Comparison of ENCODE assay signal across 26 cellular contexts in the genomic region with DNA sequence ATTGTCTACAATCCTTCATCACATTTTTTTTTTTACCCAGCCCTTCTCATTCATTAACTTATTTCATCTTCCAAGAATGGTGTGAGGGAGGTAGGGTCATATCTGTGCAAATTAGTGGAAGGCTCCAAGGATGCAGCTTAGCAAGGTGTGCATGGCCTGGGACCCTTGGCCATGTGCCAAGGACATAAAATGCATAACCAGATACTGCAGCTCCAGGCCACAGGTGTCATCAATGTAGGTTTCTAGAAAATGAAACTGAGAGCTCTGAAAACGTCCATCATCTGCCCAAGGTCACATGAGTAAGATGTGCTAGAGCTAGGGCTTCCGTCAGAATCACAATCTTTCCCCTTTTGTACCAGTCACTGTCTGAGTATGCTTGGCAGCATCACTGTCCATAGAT. TPM values are rescaled to one million over a fixed set of nuclear protein-coding genes. Genes with fewer than 3 reads are reported as not detected.
DNase-seq lines count a peak whose midpoint lies in the region; ATAC-seq and TF ChIP-seq lines count a peak whose summit lies in the region.
"Had no signal": no experiment of that assay in that cellular context is flagged by ENCODE, and none has a peak within 500 bp of the region (broad histone marks: within the 10 kb centered on the region; RNA-seq: fewer than 3 reads in every experiment).

No MANE protein-coding gene starts in this region.

- H3K14ac ChIP-seq in neuronal stem cell (ENCODE audit: low read length) = no peak overlapping the region

- no peak overlapping the region for H2BK12ac ChIP-seq in neuronal stem cell (ENCODE audit: low read length)

- H3K79me1 ChIP-seq in neuronal stem cell (ENCODE audit: low read depth, low read length) = no peaks in the 10 kb centered on the region

- no peak overlapping the region for H3K4ac ChIP-seq in neuronal stem cell (ENCODE audit: low read length)

- H3K18ac ChIP-seq in neuronal stem cell (ENCODE audit: low read length) = no peak overlapping the region

- no peak overlapping the region for H3K23ac ChIP-seq in neuronal stem cell (ENCODE audit: low read depth, low read length, poor library complexity)

- H3K27me3 ChIP-seq in neuronal stem cell (ENCODE audit: control insufficient read depth in 3 of 3, insufficient read depth in 3 of 3, low read depth in 1 of 3, low read length in 3 of 3) (peaks cover 0 to 5% (median 0%) of the 10 kb centered on the region in 3 experiments), left ventricle myocardium inferior (ENCODE audit: low read depth) (peaks cover 29% of the 10 kb centered on the region)
- H3K27me3 ChIP-seq: brain microvascular endothelial cell, SJSA1, transverse colon had no signal

- H3K36me3 ChIP-seq in neuronal stem cell (replicated peaks in 1 of 2; ENCODE audit: control insufficient read depth in 2 of 2, insufficient read depth in 2 of 2, low read length in 2 of 2) (no peaks in the 10 kb centered on the region), left ventricle myocardium inferior (no peaks in the 10 kb centered on the region)
- H3K36me3 ChIP-seq: brain microvascular endothelial cell, heart right ventricle, SJSA1, transverse colon had no signal

- no peak overlapping the region for H2BK15ac ChIP-seq in neuronal stem cell (ENCODE audit: low read length)

- H3K4me2 ChIP-seq in neuronal stem cell (ENCODE audit: insufficient read depth, low read length, poor library complexity, severe bottlenecking) = no peak overlapping the region

- intact Hi-C loops in left ventricle myocardium inferior (cut with micrococcal nuclease) = no loop called here
- intact Hi-C loops in left cardiac atrium (cut with DNase I) = no loop called here

- no peak overlapping the region for H2AK5ac ChIP-seq in neuronal stem cell (ENCODE audit: low read depth, low read length)

- no peak overlapping the region for H3K27ac ChIP-seq in neuronal stem cell (replicated peaks; ENCODE audit: low read length)
- no peak overlapping the region for H3K27ac ChIP-seq in left ventricle myocardium inferior (replicated peaks)
- H3K27ac ChIP-seq: brain microvascular endothelial cell, GM23248, heart right ventricle, HL-60, SJSA1, transverse colon had no signal

- H3K9ac ChIP-seq in neuronal stem cell (ENCODE audit: low read depth, low read length, poor library complexity) = no peak overlapping the region
- H3K9ac ChIP-seq: GM23248 had no signal

- peak overlapping the region; percentile 5 for H4K8ac ChIP-seq in neuronal stem cell (ENCODE audit: low read depth, low read length)

- no peaks in the 10 kb centered on the region for H3K9me3 ChIP-seq in neuronal stem cell (replicated peaks in 1 of 2; ENCODE audit: control insufficient read depth in 2 of 2, insufficient read depth in 1 of 2, low read depth in 1 of 2, low read length in 2 of 2)
- H3K9me3 ChIP-seq in left ventricle myocardium inferior (replicated peaks) = no peaks in the 10 kb centered on the region
- H3K9me3 ChIP-seq: heart right ventricle, SJSA1, transverse colon had no signal

- no peak overlapping the region for H2BK120ac ChIP-seq in neuronal stem cell (ENCODE audit: low read depth, low read length)

- H2BK5ac ChIP-seq in neuronal stem cell (ENCODE audit: low read length) = no peak overlapping the region

- H3K4me3 ChIP-seq in neuronal stem cell (ENCODE audit: low read length in 2 of 2) (no peak overlapping the region), left ventricle myocardium inferior (no peak overlapping the region)
- H3K4me3 ChIP-seq: GM23248, heart right ventricle, SJSA1, transverse colon had no signal

- no peak overlapping the region for H4K91ac ChIP-seq in neuronal stem cell (ENCODE audit: low read depth, low read length, poor library complexity)

- ATAC-seq in GM19372 (IDR thresholded peaks at IDR 0.05; ENCODE audit: low read depth, unreplicated experiment) (peak; percentile 64), HG03439 (IDR thresholded peaks at IDR 0.05; ENCODE audit: unreplicated experiment) (peak; percentile 71), left cardiac atrium (no peak)
- ATAC-seq: activated CD8-positive, alpha-beta T cell treated with anti-CD3 and anti-CD28 coated beads, Interleukin-2, amount 10 ng/mL, durations not matched to agents 7 days and 5 days; heart right ventricle; left lobe of liver had no signal

- peak in 2 of 3 experiments; percentile 31 to 40 for DNase-seq in NCI-H1417 (lab: John Stamatoyannopoulos, UW)
- no peak for DNase-seq in NCI-H1417 treated with DMSO at 0.1 percent for 48 hours (lab: John Stamatoyannopoulos, UW)
- no peak for DNase-seq in neuronal stem cell (ENCODE audit: low spot score)
- no peak for DNase-seq in left ventricle myocardium inferior
- DNase-seq in left cardiac atrium = no peak
- no peak for DNase-seq in activated effector memory CD4-positive, alpha-beta T cell treated with anti-CD3 and anti-CD28 coated beads, Interleukin-2, amount 50 U/mL, for 16 hours
- DNase-seq: 8988T; activated CD8-positive, alpha-beta T cell treated with anti-CD3 and anti-CD28 coated beads, Interleukin-2, amount 10 ng/mL, durations not matched to agents 7 days and 5 days; activated T-cell treated with anti-CD3 and anti-CD28 coated beads, Interleukin-2, amount 50 U/mL, for 1 hour; brain microvascular endothelial cell; CD4-positive, alpha-beta T cell; GM23248; heart right ventricle; mesendoderm; NCI-H1048; nucleus accumbens; transverse colon had no signal

- H3K4me1 ChIP-seq in neuronal stem cell (ENCODE audit: control insufficient read depth in 2 of 2, insufficient read depth in 1 of 2, low read depth in 1 of 2, low read length in 2 of 2) (no peaks in the 10 kb centered on the region), left ventricle myocardium inferior (no peaks in the 10 kb centered on the region)
- H3K4me1 ChIP-seq: heart right ventricle, SJSA1, transverse colon had no signal

- no peak for TF ChIP-seq CTCF in left ventricle myocardium inferior (IDR thresholded peaks at IDR 0.05; ENCODE audit: borderline replicate concordance)

- no peak overlapping the region for H2AFZ ChIP-seq in neuronal stem cell (ENCODE audit: low read length)
- H2AFZ ChIP-seq: GM23248 had no signal

- WGBS in neuronal stem cell (ENCODE audit: extremely low coverage in 2 of 2, insufficient read length in 2 of 2, insufficient replicate concordance in 1 of 2), 2 donors = no CpG with 5 or more reads among the region's 2 CpGs

RNA-seq across cellular contexts. Expression of a gene that starts 29.8 kb away (rescaled TPM):
- polyA plus RNA-seq in neuronal stem cell (2013, experiment 1 of 2) = 0.13 TPM
- polyA plus RNA-seq in neuronal stem cell (2013, experiment 2 of 2) = 0.08 TPM
- total RNA-seq in left ventricle myocardium inferior = not detected
- under 1 TPM in 1 of 2 donors, not detected in 1; 0.10 TPM for total RNA-seq in left cardiac atrium
- total RNA-seq: activated CD8-positive, alpha-beta T cell treated with anti-CD3 and anti-CD28 coated beads, Interleukin-2, amount 10 ng/mL, durations not matched to agents 7 days and 5 days; GM23248; heart right ventricle; LHCN-M2; myocyte; SJSA1 had no signal
- polyA plus RNA-seq: GM23248 had no signal

RNA-seq across cellular contexts. Expression of a gene that starts 57.8 kb away (rescaled TPM):
- 0.29 TPM for polyA plus RNA-seq in neuronal stem cell (2013, experiment 1 of 2)
- 0.29 TPM for polyA plus RNA-seq in neuronal stem cell (2013, experiment 2 of 2)
- total RNA-seq in left ventricle myocardium inferior (not detected), left cardiac atrium (under 1 TPM in 1 of 2 donors, not detected in 1; 0.37 TPM)
- total RNA-seq: activated CD8-positive, alpha-beta T cell treated with anti-CD3 and anti-CD28 coated beads, Interleukin-2, amount 10 ng/mL, durations not matched to agents 7 days and 5 days; CD4-positive, alpha-beta T cell; epithelial cell of proximal tubule; fibroblast of villous mesenchyme; GM23248; left lobe of liver; SJSA1 had no signal
- polyA plus RNA-seq: GM23248 had no signal

Comparison
In these comparisons a context has a peak if more than half of its experiments do, and no peak if none do; other contexts are left out.
1. DNase-seq: peak in NCI-H1417 (2 of 3); none in NCI-H1417 treated with DMSO at 0.1 percent for 48 hours (single experiment), neuronal stem cell (single experiment), left ventricle myocardium inferior (single experiment), left cardiac atrium (single experiment) and activated effector memory CD4-positive, alpha-beta T cell treated with anti-CD3 and anti-CD28 coated beads, Interleukin-2, amount 50 U/mL, for 16 hours (single experiment).
2. ATAC-seq: peak in GM19372 (single experiment) and HG03439 (single experiment); none in left cardiac atrium (0 of 2).